ENCODE assay signal across 1 cellular context in the genomic region with DNA sequence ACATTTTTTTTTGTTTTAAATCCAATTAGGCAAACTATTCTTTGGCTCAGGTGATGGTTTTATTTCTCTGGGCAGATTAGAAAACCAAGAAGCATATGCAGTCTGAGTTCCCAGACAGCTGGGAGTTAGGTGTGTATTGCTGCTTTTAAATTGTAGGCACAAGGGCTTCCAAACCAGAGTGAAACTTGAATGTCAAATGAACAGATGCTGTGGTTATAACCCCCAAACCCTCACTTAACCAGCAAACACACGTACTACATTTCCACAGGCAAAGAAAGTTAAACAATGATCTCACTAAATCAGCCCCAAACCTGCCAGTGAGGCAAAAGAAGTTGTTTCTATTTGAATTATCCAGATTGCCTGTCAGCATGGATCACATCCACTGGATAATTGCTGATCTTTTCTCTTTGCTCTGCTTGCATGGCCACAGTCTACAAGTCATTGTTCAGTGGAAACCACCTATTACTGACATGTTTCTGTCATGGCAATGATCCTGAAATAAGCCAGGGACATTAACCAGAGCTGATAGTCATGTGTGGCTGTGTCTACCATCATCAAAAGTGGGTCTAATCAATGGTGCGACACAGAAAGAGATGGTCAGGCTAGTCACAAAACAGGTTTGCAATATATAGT.
TF ChIP-seq lines count a peak whose summit lies in the region.

No MANE protein-coding gene starts in this region.

TF ChIP-seq in WTC11, 78 proteins besides CTCF, POLR2A, EP300 and RAD21 (continued from another document):
- TF ChIP-seq USF1 (CRISPR knock-in tag; IDR thresholded peaks at IDR 0.05): no peak
